ENCODE assay signal across 20 cellular contexts in the genomic region with DNA sequence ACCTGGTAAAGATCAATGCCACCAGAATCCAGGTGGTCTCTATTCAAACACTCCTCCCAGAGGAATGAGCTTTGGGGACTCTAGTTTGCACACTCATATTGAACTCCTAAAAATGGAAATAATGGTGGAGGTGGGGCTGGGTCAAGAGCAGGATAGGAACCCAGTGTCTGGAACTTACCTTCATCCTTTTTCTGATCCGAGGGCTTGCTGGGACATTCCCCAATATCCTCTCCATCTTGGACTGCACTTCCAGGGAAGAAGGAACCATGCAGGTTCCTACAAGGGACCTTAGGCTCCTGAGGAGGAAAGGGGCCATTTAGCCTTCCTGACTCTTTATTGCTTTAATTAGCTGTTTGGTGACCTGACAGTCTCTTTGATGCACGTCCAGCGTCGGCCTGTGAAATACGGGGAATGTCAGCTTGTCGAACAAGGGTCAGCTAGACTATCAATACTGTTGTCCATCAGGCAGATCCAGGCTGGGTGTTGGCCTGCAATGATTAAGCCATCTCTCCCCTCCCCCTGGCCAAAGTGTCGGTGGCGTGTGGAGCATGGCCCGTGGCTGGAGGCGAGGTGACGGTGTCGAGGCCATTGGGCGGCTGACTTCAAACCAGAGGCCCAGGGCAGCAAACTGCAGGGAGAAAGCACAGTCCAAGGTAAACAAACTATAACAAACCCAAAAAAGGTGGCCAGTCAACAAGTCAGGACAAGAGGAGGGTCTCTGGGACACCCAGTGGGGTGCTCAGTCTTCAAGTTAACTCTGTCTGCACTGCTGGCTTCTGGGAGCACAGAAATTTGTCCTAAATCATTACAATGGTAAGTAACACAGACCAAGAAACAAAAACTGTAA.
"Had no signal": no experiment of that assay in that cellular context is flagged by ENCODE, and none has a peak within 500 bp of the region (broad histone marks: within the 10 kb centered on the region; RNA-seq: fewer than 3 reads in every experiment).

No MANE protein-coding gene starts in this region.

- DNase-seq: dermis blood vessel endothelial cell; effector memory CD4-positive, alpha-beta T cell; foreskin melanocyte; glutamatergic neuron; mesendoderm; midbrain; naive thymus-derived CD8-positive, alpha-beta T cell; nephron progenitor cell; spleen; stimulated activated CD4-positive, alpha-beta T cell treated with anti-CD3 and anti-CD28 coated beads, Interleukin-4, amount 100 ng/mL, for 4 hours; stimulated activated naive CD8-positive, alpha-beta T cell treated with anti-CD3 and anti-CD28 coated beads, Interleukin-15, Interleukin-2, amounts not matched to agents 100 U/mL and 50 U/mL, for 24 hours; tibial artery had no signal

- H3K4me1 ChIP-seq: esophagus muscularis mucosa, psoas muscle, spleen, testis, tibial artery had no signal

- H3K27ac ChIP-seq: coronary artery, esophagus muscularis mucosa, heart right ventricle, psoas muscle, skin epidermis, spleen, testis, tibial artery had no signal

- H3K4me3 ChIP-seq: coronary artery, esophagus muscularis mucosa, heart right ventricle, psoas muscle, skin epidermis, spleen, testis, tibial artery had no signal

- ATAC-seq: naive thymus-derived CD8-positive, alpha-beta T cell; psoas muscle; right cardiac atrium; stimulated activated memory B cell treated with anti-CD40 and anti-IgM and Interleukin-4, amounts not matched to agents 10 μg/mL and 1 μg/mL and 100 μg/mL, for 72 hours; stimulated activated naive CD8-positive, alpha-beta T cell treated with anti-CD3 and anti-CD28 coated beads, Interleukin-15, Interleukin-2, amounts not matched to agents 100 U/mL and 50 U/mL, for 24 hours had no signal

- H3K9me3 ChIP-seq: esophagus muscularis mucosa, heart right ventricle, psoas muscle, testis, tibial artery had no signal

- H3K36me3 ChIP-seq: esophagus muscularis mucosa, heart right ventricle, spleen, tibial artery had no signal

- H3K27me3 ChIP-seq: esophagus muscularis mucosa, spleen, testis, tibial artery had no signal
